ENCODE assay signal across 8 cellular contexts in the genomic region with DNA sequence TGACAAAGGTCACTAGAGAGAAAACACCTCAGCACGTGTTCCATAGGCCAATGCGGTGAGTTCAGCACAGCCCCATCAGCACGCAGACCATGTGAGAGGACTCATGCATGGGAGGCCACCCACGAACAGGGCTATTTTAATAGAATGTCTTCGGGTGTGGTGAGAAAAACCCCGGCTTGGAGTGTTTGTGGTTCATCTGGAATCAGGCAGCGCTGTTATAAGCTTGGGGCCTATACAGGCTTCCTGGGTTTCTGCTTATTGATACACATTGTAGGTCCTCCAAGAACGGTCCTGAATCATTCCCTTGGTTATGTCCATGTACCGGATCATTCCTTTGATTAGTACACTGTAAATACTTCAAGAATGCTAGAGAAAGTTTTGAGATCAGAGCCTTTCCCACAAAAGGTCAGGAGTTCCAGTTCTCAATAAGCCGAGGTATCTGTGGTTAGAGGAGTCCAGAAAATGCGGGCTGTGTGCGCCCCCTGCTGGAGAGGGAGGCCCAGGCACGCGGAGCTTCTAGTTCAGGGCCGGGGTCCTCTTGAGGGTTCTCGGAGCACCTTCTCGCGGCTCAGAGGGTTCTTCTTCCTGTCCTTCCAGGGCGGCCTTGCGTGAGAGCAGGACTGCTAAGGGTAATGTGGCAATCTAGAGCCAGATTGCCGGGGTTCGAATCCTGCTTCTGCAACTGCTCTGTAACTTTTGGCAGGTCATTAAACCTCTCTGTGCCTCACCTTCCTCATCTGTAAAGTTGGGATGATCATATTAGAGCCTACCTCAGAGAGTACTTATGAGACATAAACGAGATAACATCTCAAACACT. TPM values are rescaled to one million over a fixed set of nuclear protein-coding genes. Genes with fewer than 3 reads are reported as not detected.
A peak's percentile ranks its signal among the peaks of the same experiment; 100 is the strongest.
DNase-seq lines count a peak whose midpoint lies in the region; ATAC-seq lines count a peak whose summit lies in the region.

No MANE protein-coding gene starts in this region.

- H3K36me3 Mint-ChIP-seq in CD8-positive, alpha-beta memory T cell, result no peaks in the 10 kb centered on the region
- H3K36me3 Mint-ChIP-seq in naive thymus-derived CD4-positive, alpha-beta T cell, result peaks cover 0 to 14% (median 0%) of the 10 kb centered on the region in 5 donors
- peaks cover 8% of the 10 kb centered on the region for H3K36me3 Mint-ChIP-seq in stimulated activated memory B cell treated with anti-CD40 and anti-IgM and Interleukin-4, amounts not matched to agents 10 μg/mL and 1 μg/mL and 100 μg/mL, for 72 hours

- H3K4me3 Mint-ChIP-seq in CD8-positive, alpha-beta memory T cell, result peak overlapping the region in 5 of 7 donors; percentile 19 to 52 (median 46)
- H3K4me3 Mint-ChIP-seq in naive thymus-derived CD4-positive, alpha-beta T cell, result no peak overlapping the region
- peak overlapping the region; percentile 58 for H3K4me3 Mint-ChIP-seq in stimulated activated memory B cell treated with anti-CD40 and anti-IgM and Interleukin-4, amounts not matched to agents 10 μg/mL and 1 μg/mL and 100 μg/mL, for 72 hours

- H3K9me3 ChIP-seq in CD8-positive, alpha-beta memory T cell (ENCODE audit: low read length), result no peaks in the 10 kb centered on the region
- no peaks in the 10 kb centered on the region for H3K9me3 ChIP-seq in naive thymus-derived CD4-positive, alpha-beta T cell (ENCODE audit: control insufficient read depth in 2 of 3, low read length in 3 of 3)

- peak overlapping the region in 1 of 8 donors; percentile 65 for H3K27ac Mint-ChIP-seq in CD8-positive, alpha-beta memory T cell
- peak overlapping the region in 2 of 9 donors; percentile 25 to 31 for H3K27ac Mint-ChIP-seq in naive thymus-derived CD4-positive, alpha-beta T cell
- peak overlapping the region; percentile 97 for H3K27ac Mint-ChIP-seq in stimulated activated memory B cell treated with anti-CD40 and anti-IgM and Interleukin-4, amounts not matched to agents 10 μg/mL and 1 μg/mL and 100 μg/mL, for 72 hours

- H3K27me3 Mint-ChIP-seq in CD8-positive, alpha-beta memory T cell, result peaks cover 0 to 1% of the 10 kb centered on the region in 2 donors
- peaks cover 0 to 12% (median 0%) of the 10 kb centered on the region in 5 donors for H3K27me3 Mint-ChIP-seq in naive thymus-derived CD4-positive, alpha-beta T cell
- H3K27me3 Mint-ChIP-seq in stimulated activated memory B cell treated with anti-CD40 and anti-IgM and Interleukin-4, amounts not matched to agents 10 μg/mL and 1 μg/mL and 100 μg/mL, for 72 hours, result no peaks in the 10 kb centered on the region

- no peaks in the 10 kb centered on the region for H3K36me3 ChIP-seq in CD8-positive, alpha-beta memory T cell (ENCODE audit: insufficient read depth, low read length)
- H3K36me3 ChIP-seq in naive thymus-derived CD4-positive, alpha-beta T cell (ENCODE audit: control insufficient read depth in 2 of 3, insufficient read depth in 3 of 3, low read length in 3 of 3), result no peaks in the 10 kb centered on the region

- peak; percentile 85 for ATAC-seq in GM19395 (IDR thresholded peaks at IDR 0.05; ENCODE audit: unreplicated experiment)
- ATAC-seq in HG03457 (IDR thresholded peaks at IDR 0.05; ENCODE audit: unreplicated experiment), result peak; percentile 71
- peak; percentile 57 for ATAC-seq in esophagus mucosa
- peak; percentile 88 for ATAC-seq in naive thymus-derived CD4-positive, alpha-beta T cell
- peak; percentile 96 for ATAC-seq in stimulated activated memory B cell treated with anti-CD40 and anti-IgM and Interleukin-4, amounts not matched to agents 10 μg/mL and 1 μg/mL and 100 μg/mL, for 72 hours

- H3K4me3 ChIP-seq in CD8-positive, alpha-beta memory T cell (ENCODE audit: low read length), result no peak overlapping the region
- no peak overlapping the region for H3K4me3 ChIP-seq in naive thymus-derived CD4-positive, alpha-beta T cell (ENCODE audit: low read length)

- POLR2A ChIA-PET in CD8-positive, alpha-beta memory T cell (lab: Charles Lee), result interaction anchor here (0.8 kb wide), 1 partner anchor 26 kb away, joined by 3 read pairs; no protein-coding TSS in a partner anchor
- POLR2A ChIA-PET in naive thymus-derived CD4-positive, alpha-beta T cell (lab: Charles Lee), result interaction anchor here (0.8 to 1.9 kb wide), 2 partner anchors 549 to 551 kb away, joined by 3 to 7 read pairs; no protein-coding TSS in a partner anchor

- H3K4me1 Mint-ChIP-seq in CD8-positive, alpha-beta memory T cell, result peaks cover 10 to 22% (median 19%) of the 10 kb centered on the region in 3 donors
- peaks cover 7 to 20% (median 16%) of the 10 kb centered on the region in 7 donors for H3K4me1 Mint-ChIP-seq in naive thymus-derived CD4-positive, alpha-beta T cell
- peaks cover 41% of the 10 kb centered on the region for H3K4me1 Mint-ChIP-seq in stimulated activated memory B cell treated with anti-CD40 and anti-IgM and Interleukin-4, amounts not matched to agents 10 μg/mL and 1 μg/mL and 100 μg/mL, for 72 hours

- H3K27me3 ChIP-seq in CD8-positive, alpha-beta memory T cell (ENCODE audit: insufficient read depth, low read length, poor library complexity, severe bottlenecking), result no peaks in the 10 kb centered on the region
- no peaks in the 10 kb centered on the region for H3K27me3 ChIP-seq in naive thymus-derived CD4-positive, alpha-beta T cell (ENCODE audit: control insufficient read depth in 2 of 2, insufficient read depth in 2 of 2, low read length in 2 of 2)

- H3K4me1 ChIP-seq in CD8-positive, alpha-beta memory T cell (ENCODE audit: insufficient read depth, low read length), result peaks cover 10% of the 10 kb centered on the region
- H3K4me1 ChIP-seq in naive thymus-derived CD4-positive, alpha-beta T cell (ENCODE audit: control insufficient read depth in 2 of 2, insufficient read depth in 2 of 2, low read length in 2 of 2), result peaks cover 0 to 7% of the 10 kb centered on the region in 2 donors

- CTCF ChIA-PET in CD8-positive, alpha-beta memory T cell (lab: Charles Lee), result interaction anchor here (0.7 to 7.8 kb wide), 25 partner anchors 9 to 685 kb away, joined by 3 to 170 read pairs (median 4); partner anchors contain the start of gene TLR1
- CTCF ChIA-PET in naive thymus-derived CD4-positive, alpha-beta T cell (lab: Charles Lee), result interaction anchor here (0.6 to 7.8 kb wide), 21 partner anchors 39 to 691 kb away, joined by 3 to 130 read pairs (median 3); partner anchors contain the start of gene TLR10

- peaks cover 0 to 3% (median 2%) of the 10 kb centered on the region in 5 donors for H3K9me3 Mint-ChIP-seq in CD8-positive, alpha-beta memory T cell
- H3K9me3 Mint-ChIP-seq in naive thymus-derived CD4-positive, alpha-beta T cell, result peaks cover 0 to 18% (median 0%) of the 10 kb centered on the region in 11 donors
- H3K9me3 Mint-ChIP-seq in stimulated activated memory B cell treated with anti-CD40 and anti-IgM and Interleukin-4, amounts not matched to agents 10 μg/mL and 1 μg/mL and 100 μg/mL, for 72 hours, result peaks cover 13% of the 10 kb centered on the region

- intact Hi-C loops in naive thymus-derived CD4-positive, alpha-beta T cell (cut with micrococcal nuclease), result loop anchor here (1.0 to 2.0 kb wide), 6 partner anchors 56 to 928 kb away; no protein-coding TSS in a partner anchor

- peak; percentile 70 to 87 (median 71) for DNase-seq in CD8-positive, alpha-beta memory T cell
- peak; percentile 64 for DNase-seq in NOMO-1 treated with DMSO at 0.1 percent for 48 hours (lab: John Stamatoyannopoulos, UW; ENCODE audit: unreplicated experiment)
- peak; percentile 97 for DNase-seq in activated CD8-positive, alpha-beta memory T cell treated with anti-CD3 and anti-CD28 coated beads, Interleukin-2, amount 50 U/mL, for 48 hours
- peak; percentile 63 to 86 (median 77) for DNase-seq in naive thymus-derived CD4-positive, alpha-beta T cell

- H3K27ac ChIP-seq in CD8-positive, alpha-beta memory T cell (ENCODE audit: low read depth, low read length), result no peak overlapping the region
- no peak overlapping the region for H3K27ac ChIP-seq in naive thymus-derived CD4-positive, alpha-beta T cell (ENCODE audit: low read depth, low read length)

RNA-seq across cellular contexts. Expression of gene TLR10, which starts 51.8 kb away (rescaled TPM):
- total RNA-seq in CD8-positive, alpha-beta memory T cell, result not detected
- not detected for polyA plus RNA-seq in CD8-positive, alpha-beta memory T cell
- 0.40 TPM for total RNA-seq in esophagus mucosa
- total RNA-seq in naive thymus-derived CD4-positive, alpha-beta T cell, result 1 to 10 TPM in 1 of 5 experiments, under 1 TPM in 3, not detected in 1; 0.13 to 1.6 (median 0.58) TPM
- under 1 TPM; 0.14 to 0.33 TPM for polyA plus RNA-seq in naive thymus-derived CD4-positive, alpha-beta T cell

Comparison
In these comparisons a context has a peak if more than half of its experiments do, and no peak if none do; other contexts are left out.
1. H3K4me3 Mint-ChIP-seq: peak in CD8-positive, alpha-beta memory T cell (5 of 7) and stimulated activated memory B cell treated with anti-CD40 and anti-IgM and Interleukin-4, amounts not matched to agents 10 μg/mL and 1 μg/mL and 100 μg/mL, for 72 hours (single experiment); none in naive thymus-derived CD4-positive, alpha-beta T cell (0 of 10).
2. Peak in every context shown above with its lines, with median percentiles within 50 percentile points of each other: DNase-seq and ATAC-seq.